27 cellular contexts compared by ENCODE assay signal in genomic region chr5:39314591-39314990, GRCh38. TPM values are rescaled to one million over a fixed set of nuclear protein-coding genes. Genes with fewer than 3 reads are reported as not detected.
DNase-seq lines count a peak whose midpoint lies in the region; FAIRE-seq and TF ChIP-seq lines count a peak whose summit lies in the region.
"Had no signal": no experiment of that assay in that cellular context is flagged by ENCODE, and none has a peak within 500 bp of the region (broad histone marks: within the 10 kb centered on the region; RNA-seq: fewer than 3 reads in every experiment).

No MANE protein-coding gene starts in this region.

- DNase-seq in ELR (ENCODE audit: low read depth) (peak; percentile 16), RPMI7951 (ENCODE audit: low read depth) (peak; percentile 1), bronchial epithelial cell (ENCODE audit: low read depth) (peak; percentile 2), H4 (ENCODE audit: low spot score) (no peak), occipital lobe (lab: John Stamatoyannopoulos, UW) (no peak), MG63 (no peak), NCI-H2227 treated with DMSO at 0.1 percent for 48 hours (lab: John Stamatoyannopoulos, UW) (no peak)
- DNase-seq: Caco-2; CD4-positive, alpha-beta memory T cell; DMS 273 treated with DMSO at 0.1 percent for 48 hours; KG1; NCI-H1105 treated with DMSO at 0.1 percent for 48 hours; NCI-H1694; NCI-H2081; NCI-H2171; NCI-H524 treated with DMSO at 0.1 percent for 48 hours; NCI-H82; SHP77 had no signal

- no peak overlapping the region for H3K4me3 ChIP-seq in bronchial epithelial cell (ENCODE audit: low read depth, low read length)
- no peak overlapping the region for H3K4me3 ChIP-seq in MG63
- H3K4me3 ChIP-seq: BLaER1, GM23338 had no signal

- no peaks in the 10 kb centered on the region for H3K27me3 ChIP-seq in bronchial epithelial cell (ENCODE audit: control insufficient read depth, insufficient read depth, low read length)
- H3K27me3 ChIP-seq in MG63, result no peaks in the 10 kb centered on the region
- H3K27me3 ChIP-seq: BLaER1 had no signal

- FAIRE-seq in A204.1 (lab: Jason Lieb, UNC) (peak; percentile 47), bronchial epithelial cell (lab: Jason Lieb, UNC) (no peak)
- FAIRE-seq: G401.6, GM12892, RCC 7860 had no signal

- H3K9me3 ChIP-seq in MG63, result no peaks in the 10 kb centered on the region
- H3K9me3 ChIP-seq: BLaER1, Caco-2 had no signal

- TF ChIP-seq CTCF in bronchial epithelial cell (IDR thresholded peaks at IDR 0.05; ENCODE audit: insufficient read depth, low read length, severe bottlenecking), result no peak

- H3K36me3 ChIP-seq in bronchial epithelial cell (ENCODE audit: control insufficient read depth, insufficient read depth, low read length) (no peaks in the 10 kb centered on the region), MG63 (no peaks in the 10 kb centered on the region)
- H3K36me3 ChIP-seq: BLaER1 had no signal

RNA-seq across cellular contexts. Expression of gene C9, which starts 49.7 kb away (rescaled TPM):
- not detected in 2 replicates for total RNA-seq in RPMI7951 (2014; rRNA removed; shearing (Covaris generic))
- total RNA-seq in bronchial epithelial cell (not detected in 2 replicates), occipital lobe (not detected)
- total RNA-seq in H4 (2014; rRNA removed; shearing (Covaris generic)), result not detected in 2 replicates
- total RNA-seq in MG63 (2014; rRNA removed; shearing (Covaris generic); ENCODE audit: low replicate concordance), result not detected in 2 replicates
- total RNA-seq: A172; CD4-positive, alpha-beta memory T cell; GM23338; HT1080; OCI-LY7 had no signal

Comparison
In these comparisons a context has a peak if more than half of its experiments do, and no peak if none do; other contexts are left out.
1. DNase-seq: peak in ELR (single experiment), RPMI7951 (single experiment) and bronchial epithelial cell (single experiment); none in H4 (single experiment), occipital lobe (single experiment), MG63 (single experiment) and NCI-H2227 treated with DMSO at 0.1 percent for 48 hours (single experiment).